10 cellular contexts compared by ENCODE assay signal in genomic region chr2:232235716-232236115, GRCh38.
A peak's percentile ranks its signal among the peaks of the same experiment; 100 is the strongest.
DNase-seq lines count a peak whose midpoint lies in the region; ATAC-seq and TF ChIP-seq lines count a peak whose summit lies in the region.
"Had no signal": no experiment of that assay in that cellular context is flagged by ENCODE, and none has a peak within 500 bp of the region (broad histone marks: within the 10 kb centered on the region; RNA-seq: fewer than 3 reads in every experiment).

No MANE protein-coding gene starts in this region.

- no peak overlapping the region for H3K4me3 Mint-ChIP-seq in brain
- no peak overlapping the region for H3K4me3 Mint-ChIP-seq in osteocyte (ENCODE audit: unreplicated experiment)

- DNase-seq in DMS 273 (lab: John Stamatoyannopoulos, UW; ENCODE audit: unreplicated experiment): peak; percentile 60
- DNase-seq in DMS 273 treated with DMSO at 0.1 percent for 48 hours (lab: John Stamatoyannopoulos, UW): no peak
- peak; percentile 59 for DNase-seq in osteocyte (ENCODE audit: extremely low spot score, unreplicated experiment)
- no peak for DNase-seq in activated CD4-positive, alpha-beta T cell treated with anti-CD3 and anti-CD28 coated beads for 1 hour
- no peak for DNase-seq in activated naive CD4-positive, alpha-beta T cell treated with Interleukin-2 at 50 U/mL for 16 hours
- DNase-seq: 8988T; stimulated activated CD4-positive, alpha-beta T cell treated with anti-CD3 and anti-CD28 coated beads, Interleukin-2, amount 100 ng/mL, for 24 hours had no signal

- no peak for TF ChIP-seq CTCF in brain (conservative IDR thresholded peaks at IDR 0.05)
- TF ChIP-seq CTCF in osteocyte (IDR thresholded peaks at IDR 0.05): no peak

- no peaks in the 10 kb centered on the region for H3K27me3 Mint-ChIP-seq in brain
- no peaks in the 10 kb centered on the region for H3K27me3 Mint-ChIP-seq in osteocyte (ENCODE audit: unreplicated experiment)

- peak; percentile 53 for ATAC-seq in HG03175 (IDR thresholded peaks at IDR 0.05; ENCODE audit: unreplicated experiment)
- no peak for ATAC-seq in GM19023 (IDR thresholded peaks at IDR 0.05; ENCODE audit: unreplicated experiment)

- H3K36me3 Mint-ChIP-seq in brain (peaks cover 10% of the 10 kb centered on the region), osteocyte (ENCODE audit: unreplicated experiment) (peaks cover 11% of the 10 kb centered on the region)

- H3K4me1 Mint-ChIP-seq in brain (peaks cover 13% of the 10 kb centered on the region), osteocyte (ENCODE audit: unreplicated experiment) (peaks cover 17% of the 10 kb centered on the region)

- H3K27ac Mint-ChIP-seq in brain (peak overlapping the region in 3 of 5 experiments; percentile 18 to 53 (median 26)), osteocyte (ENCODE audit: unreplicated experiment) (peak overlapping the region; percentile 62)

- H3K9me3 Mint-ChIP-seq in brain: no peaks in the 10 kb centered on the region
- H3K9me3 Mint-ChIP-seq in osteocyte (ENCODE audit: unreplicated experiment): no peaks in the 10 kb centered on the region

Comparison
In these comparisons a context has a peak if more than half of its experiments do, and no peak if none do; other contexts are left out.
1. DNase-seq: peak in DMS 273 (single experiment) and osteocyte (single experiment); none in DMS 273 treated with DMSO at 0.1 percent for 48 hours (single experiment), activated CD4-positive, alpha-beta T cell treated with anti-CD3 and anti-CD28 coated beads for 1 hour (single experiment) and activated naive CD4-positive, alpha-beta T cell treated with Interleukin-2 at 50 U/mL for 16 hours (single experiment).